ENCODE assay signal across 18 cellular contexts in genomic region chr5:65020492-65020891, GRCh38.
A peak's percentile ranks its signal among the peaks of the same experiment; 100 is the strongest.
DNase-seq lines count a peak whose midpoint lies in the region; TF ChIP-seq lines count a peak whose summit lies in the region.
"Had no signal": no experiment of that assay in that cellular context is flagged by ENCODE, and none has a peak within 500 bp of the region (broad histone marks: within the 10 kb centered on the region; RNA-seq: fewer than 3 reads in every experiment).

No MANE protein-coding gene starts in this region.

- no peak overlapping the region for H2BK5ac ChIP-seq in mesenchymal stem cell (ENCODE audit: low read depth, low read length, poor library complexity, severe bottlenecking)

- H3K4me3 Mint-ChIP-seq in T-helper 2 cell treated with Interferon-gamma antibody and Interleukin-4, amounts not matched to agents 5 μg/mL and 100 μg/mL, for 36 hours, result peak overlapping the region; percentile 53
- H3K4me3 Mint-ChIP-seq in activated CD4-positive, alpha-beta memory T cell treated with anti-CD3 and anti-CD28 coated beads for 36 hours, result no peak overlapping the region
- H3K4me3 Mint-ChIP-seq: B cell, immature natural killer cell, memory B cell had no signal

- H3K18ac ChIP-seq in mesenchymal stem cell (ENCODE audit: low read depth in 1 of 2, low read length in 2 of 2), result no peak overlapping the region

- no peak overlapping the region for H3K4ac ChIP-seq in mesenchymal stem cell (ENCODE audit: low read depth in 1 of 2, low read length in 2 of 2)

- TF ChIP-seq CTCF in BJ (IDR thresholded peaks at IDR 0.05; ENCODE audit: insufficient read depth, low read depth, low read length) (no peak), colonic mucosa (IDR thresholded peaks at IDR 0.05) (no peak)

- POLR2A ChIA-PET in BJ (lab: Charles Lee), result no interaction called here
- POLR2A ChIA-PET in activated CD4-positive, alpha-beta memory T cell treated with anti-CD3 and anti-CD28 coated beads for 36 hours (lab: Charles Lee), result no interaction called here

- H3K9me2 ChIP-seq in GM23248 (ENCODE audit: insufficient read depth), result no peaks in the 10 kb centered on the region

- no peak overlapping the region for H2BK120ac ChIP-seq in mesenchymal stem cell (ENCODE audit: low read depth, low read length)

- no peaks in the 10 kb centered on the region for H3K79me2 ChIP-seq in GM23248 (ENCODE audit: insufficient read depth)

- no peaks in the 10 kb centered on the region for H4K20me1 ChIP-seq in GM23248 (ENCODE audit: insufficient read depth)

- peaks cover 38% of the 10 kb centered on the region for H3K4me1 Mint-ChIP-seq in T-helper 2 cell treated with Interferon-gamma antibody and Interleukin-4, amounts not matched to agents 5 μg/mL and 100 μg/mL, for 36 hours (ENCODE audit: low read depth)
- peaks cover 9% of the 10 kb centered on the region for H3K4me1 Mint-ChIP-seq in activated CD4-positive, alpha-beta memory T cell treated with anti-CD3 and anti-CD28 coated beads for 36 hours (ENCODE audit: low read depth)

- H2AFZ ChIP-seq in GM23248, result no peak overlapping the region
- H2AFZ ChIP-seq in mesenchymal stem cell (ENCODE audit: low read depth, low read length), result no peak overlapping the region

- in situ Hi-C loops in GM23248 (cut with MboI), result no loop called here

- no peaks in the 10 kb centered on the region for H3K27me3 ChIP-seq in BJ (ENCODE audit: control insufficient read depth, insufficient read depth, low read length)
- no peaks in the 10 kb centered on the region for H3K27me3 ChIP-seq in GM23248 (replicated peaks; ENCODE audit: insufficient read depth)
- no peaks in the 10 kb centered on the region for H3K27me3 ChIP-seq in mesenchymal stem cell (ENCODE audit: control insufficient read depth in 1 of 2, insufficient read depth in 1 of 2, low read length in 2 of 2)
- H3K27me3 ChIP-seq in colonic mucosa, result no peaks in the 10 kb centered on the region

- H3K23ac ChIP-seq in mesenchymal stem cell (ENCODE audit: low read length in 2 of 2), result no peak overlapping the region

- no peaks in the 10 kb centered on the region for H3K9me3 ChIP-seq in GM23248 (ENCODE audit: low read depth)
- no peaks in the 10 kb centered on the region for H3K9me3 ChIP-seq in mesenchymal stem cell (ENCODE audit: control insufficient read depth, low read length)
- no peaks in the 10 kb centered on the region for H3K9me3 ChIP-seq in colonic mucosa

- H3F3A ChIP-seq in GM23248 (ENCODE audit: insufficient read depth), result peaks cover 24% of the 10 kb centered on the region

- no peak overlapping the region for H3K4me3 ChIP-seq in BJ (ENCODE audit: low read depth, low read length)
- no peak overlapping the region for H3K4me3 ChIP-seq in GM23248
- no peak overlapping the region for H3K4me3 ChIP-seq in mesenchymal stem cell (ENCODE audit: insufficient read depth in 1 of 2, low read depth in 1 of 2, low read length in 2 of 2)
- H3K4me3 ChIP-seq in colonic mucosa, result no peak overlapping the region

- H2AK5ac ChIP-seq in mesenchymal stem cell (ENCODE audit: low read length, severe bottlenecking), result no peak overlapping the region

- H3K4me2 ChIP-seq in GM23248 (ENCODE audit: unreplicated experiment), result peak overlapping the region; percentile 45
- no peak overlapping the region for H3K4me2 ChIP-seq in mesenchymal stem cell (ENCODE audit: low read length, poor library complexity, severe bottlenecking)

- intact Hi-C loops in activated CD4-positive, alpha-beta memory T cell treated with anti-CD3 and anti-CD28 coated beads for 36 hours (cut with micrococcal nuclease), result loop anchor here (2.0 kb wide), 1 partner anchor 14 kb away; no protein-coding TSS in a partner anchor
- intact Hi-C loops in colonic mucosa (cut with DNase I), result no loop called here

- no peaks in the 10 kb centered on the region for H3K27me3 Mint-ChIP-seq in T-helper 2 cell treated with Interferon-gamma antibody and Interleukin-4, amounts not matched to agents 5 μg/mL and 100 μg/mL, for 36 hours (ENCODE audit: low read depth)
- no peaks in the 10 kb centered on the region for H3K27me3 Mint-ChIP-seq in activated CD4-positive, alpha-beta memory T cell treated with anti-CD3 and anti-CD28 coated beads for 36 hours
- H3K27me3 Mint-ChIP-seq: B cell, memory B cell had no signal

- DNase-seq in BJ (ENCODE audit: low read depth) (peak; percentile 47), GM23248 (no peak), mesenchymal stem cell (no peak), colonic mucosa (no peak), NCI-H187 treated with DMSO at 0.1 percent for 48 hours (lab: John Stamatoyannopoulos, UW) (no peak)
- DNase-seq in T-helper 2 cell treated with Interferon-gamma antibody and Interleukin-4, amounts not matched to agents 5 μg/mL and 100 μg/mL, for 36 hours (ENCODE audit: low spot score), result no peak
- no peak for DNase-seq in activated CD4-positive, alpha-beta memory T cell treated with anti-CD3 and anti-CD28 coated beads for 36 hours
- DNase-seq in effector CD4-positive, alpha-beta T cell, result no peak
- DNase-seq: amygdala, DMS53, immature natural killer cell, KBM-7, NCI-H1092, NCI-H2171 treated with DMSO at 0.1 percent for 48 hours, RPMI8226 had no signal

- H4K91ac ChIP-seq in mesenchymal stem cell (ENCODE audit: low read length), result no peak overlapping the region

- no peaks in the 10 kb centered on the region for H3K36me3 Mint-ChIP-seq in T-helper 2 cell treated with Interferon-gamma antibody and Interleukin-4, amounts not matched to agents 5 μg/mL and 100 μg/mL, for 36 hours (ENCODE audit: low read depth)
- no peaks in the 10 kb centered on the region for H3K36me3 Mint-ChIP-seq in activated CD4-positive, alpha-beta memory T cell treated with anti-CD3 and anti-CD28 coated beads for 36 hours

- H3K36me3 ChIP-seq in BJ (ENCODE audit: control insufficient read depth, insufficient read depth, low read length), result no peaks in the 10 kb centered on the region
- no peaks in the 10 kb centered on the region for H3K36me3 ChIP-seq in GM23248 (ENCODE audit: low read depth)
- H3K36me3 ChIP-seq in mesenchymal stem cell (ENCODE audit: control insufficient read depth in 1 of 2, insufficient read depth in 2 of 2, low read depth in 1 of 2, low read length in 2 of 2), result no peaks in the 10 kb centered on the region
- no peaks in the 10 kb centered on the region for H3K36me3 ChIP-seq in colonic mucosa

- peak overlapping the region; percentile 41 for H3K27ac ChIP-seq in GM23248
- no peak overlapping the region for H3K27ac ChIP-seq in mesenchymal stem cell (ENCODE audit: low read length, poor library complexity, severe bottlenecking)
- no peak overlapping the region for H3K27ac ChIP-seq in colonic mucosa
- H3K27ac ChIP-seq: epithelial cell of prostate had no signal

- H4K8ac ChIP-seq in mesenchymal stem cell (ENCODE audit: low read length), result no peak overlapping the region

- no peak overlapping the region for H3K27ac Mint-ChIP-seq in T-helper 2 cell treated with Interferon-gamma antibody and Interleukin-4, amounts not matched to agents 5 μg/mL and 100 μg/mL, for 36 hours
- H3K27ac Mint-ChIP-seq in activated CD4-positive, alpha-beta memory T cell treated with anti-CD3 and anti-CD28 coated beads for 36 hours, result no peak overlapping the region
- H3K27ac Mint-ChIP-seq: B cell, memory B cell had no signal

- H3K79me1 ChIP-seq in mesenchymal stem cell (replicated peaks; ENCODE audit: low read length, poor library complexity, severe bottlenecking), result no peaks in the 10 kb centered on the region

- no peak overlapping the region for H2BK12ac ChIP-seq in mesenchymal stem cell (ENCODE audit: low read length in 2 of 2)

- CTCF ChIA-PET in BJ (lab: Yijun Ruan, JAX), result interaction anchor here (1.6 kb wide), 1 partner anchor 13 kb away, joined by 4 read pairs; no protein-coding TSS in a partner anchor
- CTCF ChIA-PET in activated CD4-positive, alpha-beta memory T cell treated with anti-CD3 and anti-CD28 coated beads for 36 hours (lab: Charles Lee), result no interaction called here

- peak overlapping the region; percentile 10; the same call in 1 of the 2 replicates for H3K9ac ChIP-seq in GM23248
- H3K9ac ChIP-seq in mesenchymal stem cell (ENCODE audit: low read length), result peak overlapping the region; percentile 41
- no peak overlapping the region for H3K9ac ChIP-seq in colonic mucosa (ENCODE audit: low read depth in 2 of 2, low read length in 2 of 2)

- H3K4me1 ChIP-seq in GM23248 (ENCODE audit: insufficient read depth) (peaks cover 39% of the 10 kb centered on the region), mesenchymal stem cell (ENCODE audit: control insufficient read depth, insufficient read depth, low read depth, low read length) (no peaks in the 10 kb centered on the region), colonic mucosa (no peaks in the 10 kb centered on the region)

- H3K9me3 Mint-ChIP-seq in T-helper 2 cell treated with Interferon-gamma antibody and Interleukin-4, amounts not matched to agents 5 μg/mL and 100 μg/mL, for 36 hours, result no peaks in the 10 kb centered on the region
- H3K9me3 Mint-ChIP-seq in activated CD4-positive, alpha-beta memory T cell treated with anti-CD3 and anti-CD28 coated beads for 36 hours, result no peaks in the 10 kb centered on the region
- H3K9me3 Mint-ChIP-seq: immature natural killer cell, memory B cell had no signal

- H3K14ac ChIP-seq in mesenchymal stem cell (ENCODE audit: low read length in 2 of 2), result no peak overlapping the region

- no peak overlapping the region for H2BK15ac ChIP-seq in mesenchymal stem cell (ENCODE audit: low read depth, poor library complexity, severe bottlenecking)

Comparison
In these comparisons a context has a peak if more than half of its experiments do, and no peak if none do; other contexts are left out.
1. H3K9ac ChIP-seq: peak in GM23248 (single experiment) and mesenchymal stem cell (single experiment); none in colonic mucosa (0 of 2).